ENCODE assay signal across 1 cellular context in genomic region chr5:60699549-60700346, GRCh38.
TF ChIP-seq lines count a peak whose summit lies in the region.

Gene DEPDC1B (minus strand): TSS chr5:60700166. CDS start chr5:60700093, 73 bp downstream.

TF ChIP-seq in HepG2, 621 proteins besides CTCF, POLR2A, EP300 and RAD21 (continued from another document and continues in another):
- TF ChIP-seq CERS6 (CRISPR knock-in tag; IDR thresholded peaks at IDR 0.05), result no peak
- TF ChIP-seq KLF11 (CRISPR knock-in tag; IDR thresholded peaks at IDR 0.05), result peak; percentile 65; the same call in 1 of the 2 replicates
- TF ChIP-seq KLF13 (CRISPR knock-in tag; IDR thresholded peaks at IDR 0.05), result no peak
- TF ChIP-seq U2AF1 (optimal IDR thresholded peaks at IDR 0.05; ENCODE audit: low read depth, low read length), result peak; percentile 4
- no peak for TF ChIP-seq PCBP1 (IDR thresholded peaks at IDR 0.05; ENCODE audit: borderline replicate concordance, low read depth, low read length)
- peak; percentile 82 for TF ChIP-seq NFKB2 (CRISPR knock-in tag; IDR thresholded peaks at IDR 0.05; ENCODE audit: borderline replicate concordance)
- 0 out of 2 replicates have a peak, but pooled peaks have one; percentile 21 for TF ChIP-seq JUND (CRISPR knock-in tag; IDR thresholded peaks at IDR 0.05)
- no peak for TF ChIP-seq NFE2L2 (IDR thresholded peaks at IDR 0.05; ENCODE audit: low read length)
- TF ChIP-seq SKIL (CRISPR knock-in tag; IDR thresholded peaks at IDR 0.05; ENCODE audit: borderline replicate concordance), result peak; percentile 53; the same call in 1 of the 2 replicates
- no peak for TF ChIP-seq ZSCAN20 (CRISPR knock-in tag; IDR thresholded peaks at IDR 0.05; ENCODE audit: borderline replicate concordance)
- TF ChIP-seq ZNF619 (CRISPR knock-in tag; IDR thresholded peaks at IDR 0.05), result no peak
- TF ChIP-seq ZNF639 (CRISPR knock-in tag; conservative IDR thresholded peaks at IDR 0.05), result no peak
- TF ChIP-seq SYNCRIP (IDR thresholded peaks at IDR 0.05; ENCODE audit: insufficient read depth, low read depth, low read length), result no peak
- no peak for TF ChIP-seq FIP1L1 (IDR thresholded peaks at IDR 0.05; ENCODE audit: borderline replicate concordance, insufficient read depth, low read depth, low read length)
- TF ChIP-seq SMC3 (IDR thresholded peaks at IDR 0.05; ENCODE audit: low read length), result no peak
- TF ChIP-seq ZNF747 (CRISPR knock-in tag; IDR thresholded peaks at IDR 0.05; ENCODE audit: borderline replicate concordance), result no peak
- peak; percentile 52 for TF ChIP-seq TARDBP (CRISPR knock-in tag; IDR thresholded peaks at IDR 0.05)
- TF ChIP-seq PTBP1 (IDR thresholded peaks at IDR 0.05; ENCODE audit: low read depth, low read length, poor library complexity, severe bottlenecking), result no peak
- peak; percentile 98 for TF ChIP-seq KMT2A (CRISPR knock-in tag; IDR thresholded peaks at IDR 0.05)
- peak in 1 of 2 experiments; percentile 79; a peak in 2 of 4 replicates for TF ChIP-seq ATF4 (CRISPR knock-in tag; IDR thresholded peaks at IDR 0.05)
- no peak for TF ChIP-seq ZNF530 (CRISPR knock-in tag; IDR thresholded peaks at IDR 0.05; ENCODE audit: low read depth)
- TF ChIP-seq FOXA3 (CRISPR knock-in tag; IDR thresholded peaks at IDR 0.05), result peak; percentile 30; the same call in 1 of the 2 replicates
- TF ChIP-seq ZBTB1 (CRISPR knock-in tag; IDR thresholded peaks at IDR 0.05; ENCODE audit: borderline replicate concordance), result no peak
- no peak for TF ChIP-seq FOXK1 (CRISPR knock-in tag; IDR thresholded peaks at IDR 0.05; ENCODE audit: borderline replicate concordance, low read depth)
- TF ChIP-seq PBX2 (CRISPR knock-in tag; IDR thresholded peaks at IDR 0.05), result no peak
- TF ChIP-seq SRSF4 (IDR thresholded peaks at IDR 0.05; ENCODE audit: low read depth, low read length, poor library complexity, severe bottlenecking), result no peak
- TF ChIP-seq PAX8 (CRISPR knock-in tag; IDR thresholded peaks at IDR 0.05; ENCODE audit: borderline replicate concordance), result 0 out of 2 replicates have a peak, but pooled peaks have one; percentile 32
- TF ChIP-seq ZNF839 (CRISPR knock-in tag; IDR thresholded peaks at IDR 0.05; ENCODE audit: borderline replicate concordance), result no peak
- no peak for TF ChIP-seq MAF1 (CRISPR knock-in tag; IDR thresholded peaks at IDR 0.05; ENCODE audit: borderline replicate concordance)
- TF ChIP-seq ZNF354B (CRISPR knock-in tag; IDR thresholded peaks at IDR 0.05), result peak; percentile 91
- TF ChIP-seq IKZF1 (IDR thresholded peaks at IDR 0.05), result no peak
- peak; percentile 87; the same call in 1 of the 2 replicates for TF ChIP-seq BRD4 (CRISPR knock-in tag; IDR thresholded peaks at IDR 0.05)
- 0 out of 2 replicates have a peak, but pooled peaks have one; percentile 52 for TF ChIP-seq KLF6 (CRISPR knock-in tag; IDR thresholded peaks at IDR 0.05)
- no peak for TF ChIP-seq ZFP1 (CRISPR knock-in tag; IDR thresholded peaks at IDR 0.05)
- no peak for TF ChIP-seq ZFP41 (CRISPR knock-in tag; IDR thresholded peaks at IDR 0.05; ENCODE audit: borderline replicate concordance)
- peak; percentile 77 for TF ChIP-seq SALL2 (CRISPR knock-in tag; IDR thresholded peaks at IDR 0.05)
- TF ChIP-seq TFDP2 (CRISPR knock-in tag; IDR thresholded peaks at IDR 0.05), result peak; percentile 98
- TF ChIP-seq ZBTB37 (CRISPR knock-in tag; IDR thresholded peaks at IDR 0.05), result 0 out of 2 replicates have a peak, but pooled peaks have one; percentile 57
- no peak; the same call in 1 of the 2 replicates for TF ChIP-seq IKZF5 (CRISPR knock-in tag; IDR thresholded peaks at IDR 0.05)
- peak; percentile 72 for TF ChIP-seq ZGPAT (CRISPR knock-in tag; IDR thresholded peaks at IDR 0.05)
- peak; percentile 91 for TF ChIP-seq ATF1 (CRISPR knock-in tag; IDR thresholded peaks at IDR 0.05)
- TF ChIP-seq ZNF10 (CRISPR knock-in tag; IDR thresholded peaks at IDR 0.05; ENCODE audit: borderline replicate concordance, low read depth), result no peak
- TF ChIP-seq ZNF574 (CRISPR knock-in tag; IDR thresholded peaks at IDR 0.05), result peak; percentile 71
- no peak for TF ChIP-seq TRIM24 (CRISPR knock-in tag; IDR thresholded peaks at IDR 0.05)
- peak; percentile 52 for TF ChIP-seq SPEN (CRISPR knock-in tag; IDR thresholded peaks at IDR 0.05; ENCODE audit: low read depth)
- TF ChIP-seq JUNB (CRISPR knock-in tag; IDR thresholded peaks at IDR 0.05; ENCODE audit: borderline replicate concordance), result no peak
- no peak for TF ChIP-seq AGO1 (IDR thresholded peaks at IDR 0.05; ENCODE audit: low read depth, low read length, poor library complexity, severe bottlenecking)
- peak; percentile 92; the same call in 1 of the 2 replicates for TF ChIP-seq RNF2 (conservative IDR thresholded peaks at IDR 0.05; ENCODE audit: low read depth)
